Comparison of ENCODE assay signal across 28 cellular contexts in genomic region chr7:36821617-36822016, GRCh38.
"Had no signal": no experiment of that assay in that cellular context is flagged by ENCODE, and none has a peak within 500 bp of the region (broad histone marks: within the 10 kb centered on the region; RNA-seq: fewer than 3 reads in every experiment).

No MANE protein-coding gene starts in this region.

- ATAC-seq: left lung; mucosa of descending colon; naive thymus-derived CD4-positive, alpha-beta T cell; natural killer cell treated with Interleukin-12 subunit alpha and Interleukin-12 subunit beta and Interleukin-15 and Interleukin-18, amount 100 ng/mL, for 72 hours; pancreas; right cardiac atrium; stimulated activated memory B cell treated with anti-CD40 and anti-IgM and Interleukin-4, amounts not matched to agents 10 μg/mL and 1 μg/mL and 100 μg/mL, for 72 hours; stimulated activated naive CD8-positive, alpha-beta T cell treated with anti-CD3 and anti-CD28 coated beads, Interleukin-15, amount 100 ng/mL, for 72 hours had no signal

- H2AFZ ChIP-seq: hepatocyte had no signal

- H3K27me3 ChIP-seq: hepatocyte, left lung, pancreas, tibial nerve, uterus had no signal

- H3K4me1 Mint-ChIP-seq: naive thymus-derived CD4-positive, alpha-beta T cell; stimulated activated naive CD8-positive, alpha-beta T cell treated with anti-CD3 and anti-CD28 coated beads, Interleukin-15, amount 100 ng/mL, for 72 hours had no signal

- H3K79me2 ChIP-seq: hepatocyte had no signal

- H3K36me3 Mint-ChIP-seq: type B pancreatic cell had no signal

- H3K9me3 ChIP-seq: left lung, mucosa of descending colon, pancreas, prostate gland, tibial nerve, uterus had no signal

- H3K27ac Mint-ChIP-seq: memory B cell; natural killer cell treated with Interleukin-12 subunit alpha and Interleukin-12 subunit beta and Interleukin-15 and Interleukin-18, amount 100 ng/mL, for 72 hours; stimulated activated memory B cell treated with anti-CD40 and anti-IgM and Interleukin-4, amounts not matched to agents 10 μg/mL and 1 μg/mL and 100 μg/mL, for 72 hours; stimulated activated naive CD8-positive, alpha-beta T cell treated with anti-CD3 and anti-CD28 coated beads, Interleukin-15, amount 100 ng/mL, for 72 hours; type B pancreatic cell had no signal

- H3K4me2 ChIP-seq: hepatocyte had no signal

- H3K9me3 Mint-ChIP-seq: natural killer cell treated with Interleukin-12 subunit alpha and Interleukin-12 subunit beta and Interleukin-15 and Interleukin-18, amount 100 ng/mL, for 72 hours had no signal

- H3K4me1 ChIP-seq: left lung, pancreas, prostate gland, tibial nerve, uterus had no signal

- H3K4me3 Mint-ChIP-seq: memory B cell; naive thymus-derived CD4-positive, alpha-beta T cell; natural killer cell treated with Interleukin-12 subunit alpha and Interleukin-12 subunit beta and Interleukin-15 and Interleukin-18, amount 100 ng/mL, for 72 hours; stimulated activated memory B cell treated with anti-CD40 and anti-IgM and Interleukin-4, amounts not matched to agents 10 μg/mL and 1 μg/mL and 100 μg/mL, for 72 hours; stimulated activated naive CD8-positive, alpha-beta T cell treated with anti-CD3 and anti-CD28 coated beads, Interleukin-15, amount 100 ng/mL, for 72 hours; type B pancreatic cell had no signal

- H3K27ac ChIP-seq: hepatocyte, left lung, pancreas, prostate gland, tibial nerve, uterus had no signal

- H3K36me3 ChIP-seq: left lung, pancreas, prostate gland, tibial nerve, uterus had no signal

- DNase-seq: islet precursor cell; kidney glomerular epithelial cell; left cardiac atrium; left lung; midbrain; mucosa of descending colon; naive thymus-derived CD4-positive, alpha-beta T cell; pancreas; posterior cingulate gyrus; retina; right cardiac atrium; stimulated activated CD4-positive, alpha-beta T cell treated with anti-CD3 and anti-CD28 coated beads, Interleukin-1b, Interleukin-23, amount 100 ng/mL, for 48 hours; stimulated activated CD4-positive, alpha-beta T cell treated with anti-CD3 and anti-CD28 coated beads, Interleukin-2, amount 100 ng/mL, for 48 hours; stimulated activated CD4-positive, alpha-beta T cell treated with anti-CD3 and anti-CD28 coated beads, Interleukin-4, amount 100 ng/mL, for 4 hours; stimulated activated CD8-positive, alpha-beta memory T cell treated with anti-CD3 and anti-CD28 coated beads, Interleukin-4, amount 100 ng/mL, for 48 hours; stimulated activated naive CD4-positive, alpha-beta T cell treated with Interleukin-2 at 50 U/mL for 16 hours; stimulated activated naive CD8-positive, alpha-beta T cell treated with anti-CD3 and anti-CD28 coated beads, Interleukin-15, amount 100 ng/mL, for 72 hours; substantia nigra; uterus had no signal

- H3K4me3 ChIP-seq: hepatocyte, left lung, lung, mucosa of descending colon, pancreas, prostate gland, smooth muscle cell, tibial nerve, uterus had no signal

- H3K27me3 Mint-ChIP-seq: memory B cell; natural killer cell treated with Interleukin-12 subunit alpha and Interleukin-12 subunit beta and Interleukin-15 and Interleukin-18, amount 100 ng/mL, for 72 hours; stimulated activated memory B cell treated with anti-CD40 and anti-IgM and Interleukin-4, amounts not matched to agents 10 μg/mL and 1 μg/mL and 100 μg/mL, for 72 hours; stimulated activated naive CD8-positive, alpha-beta T cell treated with anti-CD3 and anti-CD28 coated beads, Interleukin-15, amount 100 ng/mL, for 72 hours had no signal
